In genomic region chr12:18629445-18629844, GRCh38 we compare ENCODE assay signal across 16 cellular contexts.
DNase-seq lines count a peak whose midpoint lies in the region; ATAC-seq and TF ChIP-seq lines count a peak whose summit lies in the region.
"Had no signal": no experiment of that assay in that cellular context is flagged by ENCODE, and none has a peak within 500 bp of the region (broad histone marks: within the 10 kb centered on the region; RNA-seq: fewer than 3 reads in every experiment).

No MANE protein-coding gene starts in this region.

- DNase-seq in mammary epithelial cell (peak; percentile 8), MCF 10A (ENCODE audit: unreplicated experiment) (no peak), SJCRH30 (peak in 1 of 2 experiments; percentile 2), left lobe of liver (ENCODE audit: low spot score) (no peak), cortex of kidney (lab: John Stamatoyannopoulos, UW) (no peak), esophagus muscularis mucosa (ENCODE audit: extremely low spot score) (no peak), dedifferentiated amniotic fluid mesenchymal stem cell (ENCODE audit: extremely low spot score) (no peak)
- DNase-seq: AML-193; CD4-positive, alpha-beta memory T cell; DND-41; EL had no signal

- no peak overlapping the region for H3K9ac ChIP-seq in mammary epithelial cell (ENCODE audit: insufficient read depth, low read length)

- H3K27me3 Mint-ChIP-seq in MCF 10A (ENCODE audit: insufficient read depth, unreplicated experiment) = no peaks in the 10 kb centered on the region
- H3K27me3 Mint-ChIP-seq: CD4-positive, alpha-beta memory T cell had no signal

- 96% methylated on average over 2 of the region's 2 CpGs for WGBS in mammary epithelial cell (ENCODE audit: low coverage, missing lambda C conversion rate)
- WGBS in esophagus muscularis mucosa = 94% methylated on average over 2 of the region's 2 CpGs

- TF ChIP-seq POLR2A in esophagus muscularis mucosa (IDR thresholded peaks at IDR 0.05; ENCODE audit: low read depth) = no peak

- H3K4me3 ChIP-seq in mammary epithelial cell (replicated peaks in 1 of 3; ENCODE audit: insufficient read depth in 1 of 3, low read depth in 2 of 3, low read length in 3 of 3) (no peak overlapping the region), SJCRH30 (no peak overlapping the region), esophagus muscularis mucosa (no peak overlapping the region)
- H3K4me3 ChIP-seq: A549, GM12878, HAP-1 had no signal

- H3K36me3 Mint-ChIP-seq in MCF 10A (ENCODE audit: insufficient read depth, unreplicated experiment) = peaks cover 6% of the 10 kb centered on the region
- H3K36me3 Mint-ChIP-seq: CD4-positive, alpha-beta memory T cell had no signal

- dilution Hi-C loops in mammary epithelial cell (cut with HindIII; ENCODE audit: low sequenced_read_pairs) = no loop called here

- peak; percentile 83 for ATAC-seq in left lobe of liver
- ATAC-seq: A549, GM12878 had no signal

- H2AFZ ChIP-seq in mammary epithelial cell (ENCODE audit: low read depth, low read length) = no peak overlapping the region

- H3K9me3 ChIP-seq in mammary epithelial cell (replicated peaks; ENCODE audit: insufficient read depth, low read length) (no peaks in the 10 kb centered on the region), SJCRH30 (replicated peaks) (peaks cover 3% of the 10 kb centered on the region; the same call in 1 of the 2 replicates), esophagus muscularis mucosa (peaks cover 0 to 11% (median 4%) of the 10 kb centered on the region in 4 donors)
- H3K9me3 ChIP-seq: A549, HAP-1 had no signal

- H3K36me3 ChIP-seq in mammary epithelial cell (ENCODE audit: insufficient read depth, low read length) (no peaks in the 10 kb centered on the region), SJCRH30 (no peaks in the 10 kb centered on the region), esophagus muscularis mucosa (no peaks in the 10 kb centered on the region)
- H3K36me3 ChIP-seq: HAP-1 had no signal

- no peak overlapping the region for H3K4me2 ChIP-seq in mammary epithelial cell (ENCODE audit: insufficient read depth, low read depth, low read length)
- H3K4me2 ChIP-seq: A549 had no signal

- peaks cover 7% of the 10 kb centered on the region for H3K4me1 ChIP-seq in mammary epithelial cell (ENCODE audit: insufficient read depth, low read length)
- H3K4me1 ChIP-seq in SJCRH30 = peaks cover 12% of the 10 kb centered on the region
- H3K4me1 ChIP-seq in esophagus muscularis mucosa = no peaks in the 10 kb centered on the region
- H3K4me1 ChIP-seq: A549, HAP-1 had no signal

- H3K79me2 ChIP-seq in mammary epithelial cell (ENCODE audit: insufficient read depth, low read length) = no peaks in the 10 kb centered on the region

- in situ Hi-C loops in mammary epithelial cell (cut with MboI; ENCODE audit: low sequenced_read_pairs in 2 of 2) = no loop called here

- H4K20me1 ChIP-seq in mammary epithelial cell (ENCODE audit: insufficient read depth, low read length) = no peaks in the 10 kb centered on the region

- no peaks in the 10 kb centered on the region for H3K27me3 ChIP-seq in mammary epithelial cell (ENCODE audit: insufficient read depth, low read length)
- no peaks in the 10 kb centered on the region for H3K27me3 ChIP-seq in SJCRH30
- H3K27me3 ChIP-seq in esophagus muscularis mucosa = no peaks in the 10 kb centered on the region

- intact Hi-C loops in mammary epithelial cell (cut with micrococcal nuclease) (no loop called here), MCF 10A (cut with micrococcal nuclease) (no loop called here), esophagus muscularis mucosa (cut with DNase I) (no loop called here)

- H3K9me3 Mint-ChIP-seq in MCF 10A (ENCODE audit: unreplicated experiment) = peaks cover 8% of the 10 kb centered on the region

- H3K27ac ChIP-seq in mammary epithelial cell (ENCODE audit: insufficient read depth, low read depth, low read length) = no peak overlapping the region
- H3K27ac ChIP-seq in SJCRH30 = peak overlapping the region; percentile 15; the same call in 1 of the 2 replicates
- no peak overlapping the region for H3K27ac ChIP-seq in esophagus muscularis mucosa (replicated peaks in 1 of 4)
- H3K27ac ChIP-seq: 22Rv1, A549, C4-2B had no signal

- no peak overlapping the region for H3K4me3 Mint-ChIP-seq in MCF 10A (ENCODE audit: unreplicated experiment)
- H3K4me3 Mint-ChIP-seq: CD4-positive, alpha-beta memory T cell had no signal

- no peaks in the 10 kb centered on the region for H3K4me1 Mint-ChIP-seq in MCF 10A (ENCODE audit: insufficient read depth, unreplicated experiment)
- H3K4me1 Mint-ChIP-seq: CD4-positive, alpha-beta memory T cell had no signal

- no peak overlapping the region for H3K27ac Mint-ChIP-seq in MCF 10A (ENCODE audit: low read depth, unreplicated experiment)
- H3K27ac Mint-ChIP-seq: CD4-positive, alpha-beta memory T cell had no signal

- CTCF ChIA-PET in mammary epithelial cell (lab: Charles Lee; ENCODE audit: low non-redundant PET) = no interaction called here
- CTCF ChIA-PET in MCF 10A (lab: Yijun Ruan, JAX) = interaction anchor here (0.6 kb wide), 1 partner anchor 40 kb away, joined by 3 read pairs; no protein-coding TSS in a partner anchor

- BruUV-seq in mammary epithelial cell (replicated peaks; lab: Mats Ljungman, UMichigan) (no TSS peak), MCF 10A (replicated peaks; lab: Mats Ljungman, UMichigan) (no TSS peak)

- POLR2A ChIA-PET in MCF 10A (lab: Yijun Ruan, JAX) = no interaction called here

- TF ChIP-seq CTCF in mammary epithelial cell (conservative IDR thresholded peaks at IDR 0.05 in 1 of 2, IDR thresholded peaks at IDR 0.05 in 1 of 2; ENCODE audit: extremely low read depth in 1 of 2, insufficient read depth in 1 of 2, low read depth in 1 of 2, low read length in 2 of 2) (no peak), MCF 10A (IDR thresholded peaks at IDR 0.05; ENCODE audit: unreplicated experiment) (no peak), esophagus muscularis mucosa (IDR thresholded peaks at IDR 0.05) (no peak)

- no peak for TF ChIP-seq EP300 in esophagus muscularis mucosa (IDR thresholded peaks at IDR 0.05)
